In genomic region chr6:36524871-36525270, GRCh38 we compare ENCODE assay signal across 23 cellular contexts. TPM values are rescaled to one million over a fixed set of nuclear protein-coding genes. Genes with fewer than 3 reads are reported as not detected.
DNase-seq lines count a peak whose midpoint lies in the region; ATAC-seq, FAIRE-seq and TF ChIP-seq lines count a peak whose summit lies in the region.
"Had no signal": no experiment of that assay in that cellular context is flagged by ENCODE, and none has a peak within 500 bp of the region (broad histone marks: within the 10 kb centered on the region; RNA-seq: fewer than 3 reads in every experiment).

No MANE protein-coding gene starts in this region.

- DNase-seq in activated CD8-positive, alpha-beta T cell treated with anti-CD3 and anti-CD28 coated beads for 36 hours, result no peak
- no peak for DNase-seq in activated CD8-positive, alpha-beta T cell treated with anti-CD3 and anti-CD28 coated beads, Interleukin-2, amount 10 ng/mL, durations not matched to agents 7 days and 5 days
- no peak for DNase-seq in CD8-positive, alpha-beta T cell
- DNase-seq in bronchial epithelial cell (ENCODE audit: low read depth) (peak; percentile 64), NCI-H446 (lab: John Stamatoyannopoulos, UW) (no peak), MG63 (no peak)
- DNase-seq: C1 segment of cervical spinal cord, EL, H7, HFFc6, Karpas-422, NCI-H1417, NCI-H187, NCI-H2227 treated with DMSO at 0.1 percent for 48 hours, NCI-H510A treated with DMSO at 0.1 percent for 48 hours, NCI-H748 treated with DMSO at 0.1 percent for 48 hours, PC-9, RPMI8226, SHP77 had no signal

- POLR2A ChIA-PET in activated CD8-positive, alpha-beta T cell treated with anti-CD3 and anti-CD28 coated beads for 36 hours (lab: Charles Lee), result no interaction called here
- POLR2A ChIA-PET in activated CD8-positive, alpha-beta T cell treated with anti-CD3 and anti-CD28 coated beads, Interleukin-2, amount 10 ng/mL, durations not matched to agents 7 days and 5 days (lab: Charles Lee), result no interaction called here
- POLR2A ChIA-PET in CD8-positive, alpha-beta T cell (lab: Charles Lee), result no interaction called here

- H3K27ac Mint-ChIP-seq in activated CD8-positive, alpha-beta T cell treated with anti-CD3 and anti-CD28 coated beads for 36 hours, result peak overlapping the region; percentile 32
- H3K27ac Mint-ChIP-seq in activated CD8-positive, alpha-beta T cell treated with anti-CD3 and anti-CD28 coated beads, Interleukin-2, amount 10 ng/mL, durations not matched to agents 7 days and 5 days, result no peak overlapping the region
- H3K27ac Mint-ChIP-seq in CD8-positive, alpha-beta T cell, result peak overlapping the region; percentile 50
- H3K27ac Mint-ChIP-seq: HFFc6 had no signal

- H3K27me3 ChIP-seq in CD8-positive, alpha-beta T cell (ENCODE audit: insufficient read depth, low read length), result no peaks in the 10 kb centered on the region
- H3K27me3 ChIP-seq in bronchial epithelial cell (ENCODE audit: control insufficient read depth, insufficient read depth, low read length) (no peaks in the 10 kb centered on the region), neutrophil (no peaks in the 10 kb centered on the region), MG63 (no peaks in the 10 kb centered on the region)

- H3K4me3 ChIP-seq in CD8-positive, alpha-beta T cell (ENCODE audit: low read depth, low read length), result no peak overlapping the region
- H3K4me3 ChIP-seq in bronchial epithelial cell (ENCODE audit: low read depth, low read length) (no peak overlapping the region), neutrophil (ENCODE audit: low read depth in 1 of 2, low read length in 1 of 2) (no peak overlapping the region), MG63 (no peak overlapping the region)
- H3K4me3 ChIP-seq: PC-9 had no signal

- no peak for ATAC-seq in activated CD8-positive, alpha-beta T cell treated with anti-CD3 and anti-CD28 coated beads for 36 hours
- no peak for ATAC-seq in activated CD8-positive, alpha-beta T cell treated with anti-CD3 and anti-CD28 coated beads, Interleukin-2, amount 10 ng/mL, durations not matched to agents 7 days and 5 days
- ATAC-seq in CD8-positive, alpha-beta T cell, result no peak
- ATAC-seq in GM21576 (IDR thresholded peaks at IDR 0.05; ENCODE audit: unreplicated experiment), result no peak

- H3K9me3 ChIP-seq in CD8-positive, alpha-beta T cell (ENCODE audit: low read length), result no peaks in the 10 kb centered on the region
- H3K9me3 ChIP-seq in neutrophil (no peaks in the 10 kb centered on the region), MG63 (no peaks in the 10 kb centered on the region)

- peaks cover 51% of the 10 kb centered on the region for H3K36me3 ChIP-seq in CD8-positive, alpha-beta T cell (ENCODE audit: insufficient read depth, low read length)
- H3K36me3 ChIP-seq in bronchial epithelial cell (ENCODE audit: control insufficient read depth, insufficient read depth, low read length) (peaks cover 5% of the 10 kb centered on the region), neutrophil (peaks cover 70% of the 10 kb centered on the region), MG63 (peaks cover 35% of the 10 kb centered on the region)

- intact Hi-C loops in activated CD8-positive, alpha-beta T cell treated with anti-CD3 and anti-CD28 coated beads for 36 hours (cut with micrococcal nuclease), result no loop called here
- intact Hi-C loops in CD8-positive, alpha-beta T cell (cut with DNase I, micrococcal nuclease), result no loop called here

- no peak for FAIRE-seq in bronchial epithelial cell (lab: Jason Lieb, UNC)
- FAIRE-seq: D721Med had no signal

- no peaks in the 10 kb centered on the region for H3K27me3 Mint-ChIP-seq in activated CD8-positive, alpha-beta T cell treated with anti-CD3 and anti-CD28 coated beads for 36 hours
- no peaks in the 10 kb centered on the region for H3K27me3 Mint-ChIP-seq in activated CD8-positive, alpha-beta T cell treated with anti-CD3 and anti-CD28 coated beads, Interleukin-2, amount 10 ng/mL, durations not matched to agents 7 days and 5 days (ENCODE audit: low read depth)
- H3K27me3 Mint-ChIP-seq in CD8-positive, alpha-beta T cell (ENCODE audit: low read depth), result no peaks in the 10 kb centered on the region

- peaks cover 54% of the 10 kb centered on the region for H3K36me3 Mint-ChIP-seq in activated CD8-positive, alpha-beta T cell treated with anti-CD3 and anti-CD28 coated beads for 36 hours (ENCODE audit: low read depth)
- H3K36me3 Mint-ChIP-seq in activated CD8-positive, alpha-beta T cell treated with anti-CD3 and anti-CD28 coated beads, Interleukin-2, amount 10 ng/mL, durations not matched to agents 7 days and 5 days (ENCODE audit: low read depth), result peaks cover 67% of the 10 kb centered on the region
- H3K36me3 Mint-ChIP-seq in CD8-positive, alpha-beta T cell, result peaks cover 80% of the 10 kb centered on the region

- CTCF ChIA-PET in activated CD8-positive, alpha-beta T cell treated with anti-CD3 and anti-CD28 coated beads for 36 hours (lab: Charles Lee), result no interaction called here
- CTCF ChIA-PET in activated CD8-positive, alpha-beta T cell treated with anti-CD3 and anti-CD28 coated beads, Interleukin-2, amount 10 ng/mL, durations not matched to agents 7 days and 5 days (lab: Charles Lee), result no interaction called here
- CTCF ChIA-PET in CD8-positive, alpha-beta T cell (lab: Charles Lee), result no interaction called here

- peaks cover 39% of the 10 kb centered on the region for H3K4me1 ChIP-seq in CD8-positive, alpha-beta T cell (ENCODE audit: insufficient read depth, low read length)
- H3K4me1 ChIP-seq in neutrophil (ENCODE audit: control insufficient read depth in 1 of 2, insufficient read depth in 1 of 2, low read depth in 1 of 2, low read length in 1 of 2), result peaks cover 13 to 15% of the 10 kb centered on the region in 2 experiments

- no peak for TF ChIP-seq CTCF in activated CD8-positive, alpha-beta T cell treated with anti-CD3 and anti-CD28 coated beads for 36 hours (IDR thresholded peaks at IDR 0.05)
- TF ChIP-seq CTCF in CD8-positive, alpha-beta T cell (IDR thresholded peaks at IDR 0.05), result no peak
- TF ChIP-seq CTCF in bronchial epithelial cell (IDR thresholded peaks at IDR 0.05; ENCODE audit: insufficient read depth, low read length, severe bottlenecking) (no peak), neutrophil (IDR thresholded peaks at IDR 0.05) (no peak)

- no peak overlapping the region for H3K4me3 Mint-ChIP-seq in activated CD8-positive, alpha-beta T cell treated with anti-CD3 and anti-CD28 coated beads for 36 hours
- no peak overlapping the region for H3K4me3 Mint-ChIP-seq in activated CD8-positive, alpha-beta T cell treated with anti-CD3 and anti-CD28 coated beads, Interleukin-2, amount 10 ng/mL, durations not matched to agents 7 days and 5 days
- H3K4me3 Mint-ChIP-seq in CD8-positive, alpha-beta T cell, result no peak overlapping the region
- H3K4me3 Mint-ChIP-seq: HFFc6 had no signal

- no peak overlapping the region for H3K27ac ChIP-seq in CD8-positive, alpha-beta T cell (ENCODE audit: low read depth, low read length)
- H3K27ac ChIP-seq in neutrophil, result peak overlapping the region; percentile 73
- H3K27ac ChIP-seq: 22Rv1 had no signal

- peaks cover 36% of the 10 kb centered on the region for H3K4me1 Mint-ChIP-seq in activated CD8-positive, alpha-beta T cell treated with anti-CD3 and anti-CD28 coated beads for 36 hours (ENCODE audit: low read depth)
- peaks cover 29% of the 10 kb centered on the region for H3K4me1 Mint-ChIP-seq in activated CD8-positive, alpha-beta T cell treated with anti-CD3 and anti-CD28 coated beads, Interleukin-2, amount 10 ng/mL, durations not matched to agents 7 days and 5 days (ENCODE audit: low read depth)
- H3K4me1 Mint-ChIP-seq in CD8-positive, alpha-beta T cell (ENCODE audit: low read depth), result peaks cover 45% of the 10 kb centered on the region

- H3K9me3 Mint-ChIP-seq in activated CD8-positive, alpha-beta T cell treated with anti-CD3 and anti-CD28 coated beads for 36 hours, result no peaks in the 10 kb centered on the region
- H3K9me3 Mint-ChIP-seq in activated CD8-positive, alpha-beta T cell treated with anti-CD3 and anti-CD28 coated beads, Interleukin-2, amount 10 ng/mL, durations not matched to agents 7 days and 5 days (ENCODE audit: insufficient read depth), result no peaks in the 10 kb centered on the region
- H3K9me3 Mint-ChIP-seq in CD8-positive, alpha-beta T cell, result no peaks in the 10 kb centered on the region
- H3K9me3 Mint-ChIP-seq: HFFc6 had no signal

RNA-seq across cellular contexts. Expression of gene STK38, which starts 22.4 kb away (rescaled TPM):
- total RNA-seq in activated CD8-positive, alpha-beta T cell treated with anti-CD3 and anti-CD28 coated beads for 36 hours, result 10 to 100 TPM; 22.9 to 23.4 TPM
- total RNA-seq in activated CD8-positive, alpha-beta T cell treated with anti-CD3 and anti-CD28 coated beads, Interleukin-2, amount 10 ng/mL, durations not matched to agents 7 days and 5 days, result 10 to 100 TPM; 53.5 to 54.4 TPM
- total RNA-seq in CD8-positive, alpha-beta T cell, result 10 to 100 TPM; 37.6 to 38.7 TPM
- 13.7 and 19.6 TPM in 2 replicates for total RNA-seq in bronchial epithelial cell
- 13.8 and 17.3 TPM in 2 replicates for total RNA-seq in MG63 (2014; rRNA removed; shearing (Covaris generic); ENCODE audit: low replicate concordance)
